8 cellular contexts compared by ENCODE assay signal in the genomic region with DNA sequence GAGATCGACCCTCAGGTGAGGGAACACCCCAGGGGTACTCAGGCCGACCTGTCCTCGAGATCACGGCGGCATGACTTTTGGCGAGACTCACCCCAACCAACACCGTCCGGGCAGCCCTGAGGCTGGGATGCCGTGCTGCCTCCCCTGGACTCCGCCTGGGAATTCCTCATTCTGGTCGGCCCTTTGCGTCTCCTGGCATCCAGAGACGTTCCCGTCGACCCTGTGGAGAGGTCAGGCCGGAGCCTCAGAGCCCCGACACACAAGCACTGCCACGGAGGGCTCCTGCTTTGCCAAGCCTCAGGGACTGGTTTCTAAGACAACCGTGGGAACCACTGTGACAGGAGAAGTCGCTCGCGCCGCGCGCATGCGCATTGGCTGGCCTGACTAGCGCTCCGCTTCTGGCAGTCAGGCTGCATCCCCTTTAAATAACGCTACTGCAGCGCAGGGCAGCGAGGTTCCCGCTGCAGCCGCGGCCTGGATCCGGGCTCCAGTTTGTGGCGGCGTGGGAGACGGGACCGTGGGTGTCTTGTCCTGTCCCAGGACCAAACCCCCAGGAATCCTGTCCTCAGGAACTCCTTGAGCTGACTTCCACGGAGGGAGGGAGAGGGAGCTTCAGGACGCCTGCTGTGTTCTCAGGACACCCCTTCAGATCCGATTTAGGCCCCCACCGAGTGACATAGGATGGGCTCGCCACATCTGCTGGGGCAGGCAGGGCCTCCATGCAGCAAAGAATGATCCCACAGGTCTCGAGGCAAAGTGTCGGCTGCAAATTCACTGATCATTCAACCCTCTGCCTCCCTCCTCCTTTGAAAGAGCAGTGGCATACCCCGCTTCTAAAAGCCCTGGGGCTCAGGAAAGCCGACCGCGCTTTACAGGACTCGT.
DNase-seq lines count a peak whose midpoint lies in the region; ATAC-seq and TF ChIP-seq lines count a peak whose summit lies in the region.

No MANE protein-coding gene starts in this region.

- H3K4me1 ChIP-seq in SJCRH30: no peaks in the 10 kb centered on the region

- H3K4me1 Mint-ChIP-seq in chondrocyte (ENCODE audit: low read depth): peaks cover 31% of the 10 kb centered on the region

- no peaks in the 10 kb centered on the region for H3K36me3 Mint-ChIP-seq in chondrocyte (ENCODE audit: low read depth)

- H3K4me3 Mint-ChIP-seq in chondrocyte (ENCODE audit: unreplicated experiment): peak overlapping the region; percentile 77

- peaks cover 6% of the 10 kb centered on the region; the same call in 1 of the 2 replicates for H3K27me3 ChIP-seq in SJCRH30

- H3K4me3 ChIP-seq in lower leg skin (ENCODE audit: low read depth, poor library complexity, severe bottlenecking): no peak overlapping the region
- no peak overlapping the region for H3K4me3 ChIP-seq in SJCRH30

- H3K9me3 ChIP-seq in SJCRH30 (replicated peaks): no peaks in the 10 kb centered on the region

- no peak overlapping the region for H3K27ac ChIP-seq in SJCRH30

- H3K9me3 Mint-ChIP-seq in chondrocyte (ENCODE audit: low read depth): no peaks in the 10 kb centered on the region

- 9 to 34% methylated on average over 40 to 50 of the region's 51 CpGs for WGBS in lower leg skin, 2 donors

- TF ChIP-seq POLR2A in lower leg skin (IDR thresholded peaks at IDR 0.05): no peak

- DNase-seq in NCI-H1694 (lab: John Stamatoyannopoulos, UW): peak; percentile 34
- peak; percentile 67 to 72 for DNase-seq in activated CD4-positive, alpha-beta T cell treated with anti-CD3 and anti-CD28 coated beads for 4 hours
- peak; percentile 79 for DNase-seq in chondrocyte (ENCODE audit: low spot score)
- peak; percentile 43 to 91 for DNase-seq in lower leg skin (ENCODE audit: low spot score in 2 of 2)
- peak in 2 of 3 donors; percentile 33 to 65 for DNase-seq in stimulated activated CD4-positive, alpha-beta T cell treated with anti-CD3 and anti-CD28 coated beads, TNF-alpha, amount 100 ng/mL, for 1 hour (ENCODE audit: low read depth in 3 of 3, low spot score in 1 of 3)
- DNase-seq in HCEC 1CT: no peak
- DNase-seq in SJCRH30: no peak

- intact Hi-C loops in lower leg skin (cut with DNase I; ENCODE audit: low total_unique reads): no loop called here

- peak; percentile 38 for ATAC-seq in GM19035 (IDR thresholded peaks at IDR 0.05; ENCODE audit: unreplicated experiment)

- peaks cover 5% of the 10 kb centered on the region for H3K27me3 Mint-ChIP-seq in chondrocyte (ENCODE audit: low read depth)

- no peak for TF ChIP-seq CTCF in chondrocyte (IDR thresholded peaks at IDR 0.05)
- TF ChIP-seq CTCF in lower leg skin (IDR thresholded peaks at IDR 0.05): no peak

- no peaks in the 10 kb centered on the region for H3K36me3 ChIP-seq in SJCRH30

- H3K27ac Mint-ChIP-seq in chondrocyte (ENCODE audit: unreplicated experiment): no peak overlapping the region

Comparison
In these comparisons a context has a peak if more than half of its experiments do, and no peak if none do; other contexts are left out.
1. DNase-seq: peak in NCI-H1694 (single experiment), activated CD4-positive, alpha-beta T cell treated with anti-CD3 and anti-CD28 coated beads for 4 hours (2 of 2), chondrocyte (single experiment), lower leg skin (2 of 2) and stimulated activated CD4-positive, alpha-beta T cell treated with anti-CD3 and anti-CD28 coated beads, TNF-alpha, amount 100 ng/mL, for 1 hour (2 of 3); none in HCEC 1CT (single experiment) and SJCRH30 (0 of 2).